8 cellular contexts compared by ENCODE assay signal in genomic region chr7:102287082-102287464, GRCh38. TPM values are rescaled to one million over a fixed set of nuclear protein-coding genes. Genes with fewer than 3 reads are reported as not detected.
DNase-seq lines count a peak whose midpoint lies in the region; ATAC-seq and TF ChIP-seq lines count a peak whose summit lies in the region.

No MANE protein-coding gene starts in this region.

- H3K9ac ChIP-seq in SK-N-MC (ENCODE audit: insufficient read length): peak overlapping the region; percentile 75

- TF ChIP-seq CTCF in gastroesophageal sphincter (IDR thresholded peaks at IDR 0.05): no peak
- no peak for TF ChIP-seq CTCF in sigmoid colon (IDR thresholded peaks at IDR 0.05)

- no peaks in the 10 kb centered on the region for H3K36me3 ChIP-seq in SK-N-MC (ENCODE audit: insufficient read depth, low read length)
- H3K36me3 ChIP-seq in gastroesophageal sphincter: no peaks in the 10 kb centered on the region
- H3K36me3 ChIP-seq in sigmoid colon: no peaks in the 10 kb centered on the region

- H3K27ac ChIP-seq in SK-N-MC (no peak overlapping the region), gastroesophageal sphincter (peak overlapping the region in 3 of 4 donors; percentile 62 to 74 (median 71)), sigmoid colon (peak overlapping the region; percentile 1 to 69 (median 58))

- peak; percentile 8 for ATAC-seq in gastroesophageal sphincter

- DNase-seq in NCI-H345 (lab: John Stamatoyannopoulos, UW) (peak; percentile 37), NCI-H345 treated with DMSO at 0.1 percent for 48 hours (lab: John Stamatoyannopoulos, UW; ENCODE audit: unreplicated experiment) (no peak), SK-N-MC (ENCODE audit: low read depth, low spot score) (no peak), sigmoid colon (no peak), occipital lobe (lab: John Stamatoyannopoulos, UW) (no peak), iPS-NIHi11 (ENCODE audit: low spot score) (no peak), EL (no peak)

- no CpG with 5 or more reads among the region's 38 CpGs for WGBS in gastroesophageal sphincter (ENCODE audit: low coverage in 1 of 2), 2 donors
- 1% methylated on average over 38 of the region's 38 CpGs for WGBS in sigmoid colon, 2 donors

- peaks cover 12% of the 10 kb centered on the region for H3K27me3 ChIP-seq in gastroesophageal sphincter
- H3K27me3 ChIP-seq in sigmoid colon: peaks cover 0 to 8% (median 0%) of the 10 kb centered on the region in 3 donors

- peak overlapping the region; percentile 95 for H3K4me3 ChIP-seq in SK-N-MC
- H3K4me3 ChIP-seq in gastroesophageal sphincter: peak overlapping the region; percentile 79 to 96
- peak overlapping the region; percentile 57 to 87 (median 82) for H3K4me3 ChIP-seq in sigmoid colon

- TF ChIP-seq POLR2A in gastroesophageal sphincter (IDR thresholded peaks at IDR 0.05) (no peak), sigmoid colon (IDR thresholded peaks at IDR 0.05) (no peak)

- no peaks in the 10 kb centered on the region for H3K9me3 ChIP-seq in SK-N-MC (ENCODE audit: low read depth, low read length)
- H3K9me3 ChIP-seq in gastroesophageal sphincter: no peaks in the 10 kb centered on the region
- no peaks in the 10 kb centered on the region for H3K9me3 ChIP-seq in sigmoid colon

- TF ChIP-seq EP300 in gastroesophageal sphincter (IDR thresholded peaks at IDR 0.05) (no peak), sigmoid colon (IDR thresholded peaks at IDR 0.05) (no peak)

- intact Hi-C loops in sigmoid colon (cut with DNase I): loop anchor here (5.0 kb wide), 1 partner anchor 75 kb away; no protein-coding TSS in a partner anchor

- H3K4me1 ChIP-seq in gastroesophageal sphincter (peaks cover 0 to 39% (median 12%) of the 10 kb centered on the region in 3 donors), sigmoid colon (peaks cover 0 to 40% (median 27%) of the 10 kb centered on the region in 4 donors)

RNA-seq across cellular contexts. Expression of gene SH2B2, which starts 0.4 kb away (rescaled TPM):
- 1 to 10 TPM; 2.8 to 8.0 (median 3.8) TPM for total RNA-seq in gastroesophageal sphincter
- total RNA-seq in sigmoid colon: 10 to 100 TPM in 1 of 4 donors, 1 to 10 TPM in 3; 1.1 to 10.5 (median 5.5) TPM
- 1 to 10 TPM in 1 of 3 donors, not detected in 2; 4.6 TPM for polyA plus RNA-seq in sigmoid colon
- 11.9 TPM for total RNA-seq in occipital lobe
